Comparison of ENCODE assay signal across 15 cellular contexts in genomic region chr5:10736808-10737207, GRCh38. TPM values are rescaled to one million over a fixed set of nuclear protein-coding genes. Genes with fewer than 3 reads are reported as not detected.
A peak's percentile ranks its signal among the peaks of the same experiment; 100 is the strongest.
DNase-seq lines count a peak whose midpoint lies in the region; ATAC-seq and TF ChIP-seq lines count a peak whose summit lies in the region.
"Had no signal": no experiment of that assay in that cellular context is flagged by ENCODE, and none has a peak within 500 bp of the region (broad histone marks: within the 10 kb centered on the region; RNA-seq: fewer than 3 reads in every experiment).

No MANE protein-coding gene starts in this region.

- H3K27me3 Mint-ChIP-seq in activated B cell treated with CpG ODN at 0.5 μM for 24 hours (no peaks in the 10 kb centered on the region), naive B cell (no peaks in the 10 kb centered on the region)

- TF ChIP-seq CTCF in heart right ventricle (IDR thresholded peaks at IDR 0.05) (no peak), activated B cell treated with CpG ODN at 0.5 μM for 24 hours (IDR thresholded peaks at IDR 0.05) (no peak), stomach (IDR thresholded peaks at IDR 0.05) (no peak)

- 80 to 82% methylated on average over 5 of the region's 5 CpGs for WGBS in heart right ventricle, 2 donors
- WGBS in stomach, 5 donors: 59 to 83% (median 66%) methylated on average over 5 of the region's 5 CpGs

- peaks cover 0 to 43% (median 17%) of the 10 kb centered on the region in 9 donors for H3K36me3 ChIP-seq in heart right ventricle
- peaks cover 0 to 24% (median 21%) of the 10 kb centered on the region in 4 donors for H3K36me3 ChIP-seq in stomach

- H3K27me3 ChIP-seq in heart right ventricle (no peaks in the 10 kb centered on the region), stomach (no peaks in the 10 kb centered on the region)

- POLR2A ChIA-PET in activated B cell treated with CpG ODN at 0.5 μM for 24 hours (lab: Charles Lee): interaction anchor here (1.1 to 1.7 kb wide), 3 partner anchors 12 to 101 kb away, joined by 3 to 6 read pairs (median 3); partner anchors contain the start of gene DAP

- DNase-seq in heart right ventricle (no peak), cardiac septum (ENCODE audit: low spot score) (no peak), activated B cell treated with CpG ODN at 0.5 μM for 24 hours (no peak), naive B cell (no peak), stomach (no peak), KG1 (lab: John Stamatoyannopoulos, UW) (no peak)
- DNase-seq: GF-D8, Kasumi-1, MM.1S, NCI-H1092 treated with DMSO at 0.1 percent for 48 hours, NCI-H2107, NCI-H2227 treated with DMSO at 0.1 percent for 48 hours, SIG-M5 had no signal

- H3K27ac ChIP-seq in heart right ventricle: no peak overlapping the region
- H3K27ac ChIP-seq in stomach: peak overlapping the region in 2 of 5 donors; percentile 25 to 34

- H3K4me1 ChIP-seq in heart right ventricle: peaks cover 0 to 24% (median 11%) of the 10 kb centered on the region in 9 donors
- peaks cover 38 to 65% (median 47%) of the 10 kb centered on the region in 4 donors for H3K4me1 ChIP-seq in stomach

- CTCF ChIA-PET in activated B cell treated with CpG ODN at 0.5 μM for 24 hours (lab: Charles Lee): interaction anchor here (1.2 kb wide), 2 partner anchors 35 to 41 kb away, joined by 3 to 4 read pairs; no protein-coding TSS in a partner anchor

- H3K9me3 ChIP-seq in heart right ventricle (peaks cover 0 to 27% (median 8%) of the 10 kb centered on the region in 11 donors), stomach (no peaks in the 10 kb centered on the region)

- H3K4me1 Mint-ChIP-seq in activated B cell treated with CpG ODN at 0.5 μM for 24 hours: peaks cover 46% of the 10 kb centered on the region
- H3K4me1 Mint-ChIP-seq in naive B cell: peaks cover 42 to 53% (median 47%) of the 10 kb centered on the region in 3 donors

- H3K36me3 Mint-ChIP-seq in activated B cell treated with CpG ODN at 0.5 μM for 24 hours (ENCODE audit: low read depth): peaks cover 49% of the 10 kb centered on the region
- peaks cover 39% of the 10 kb centered on the region in 2 donors for H3K36me3 Mint-ChIP-seq in naive B cell

- peak in 6 of 8 donors; percentile 18 to 50 (median 36) for ATAC-seq in heart right ventricle
- no peak for ATAC-seq in activated B cell treated with CpG ODN at 0.5 μM for 24 hours (ENCODE audit: low read depth)
- ATAC-seq in naive B cell (ENCODE audit: low read depth in 2 of 2): no peak
- no peak for ATAC-seq in GM21723 (IDR thresholded peaks at IDR 0.05; ENCODE audit: unreplicated experiment)
- ATAC-seq in HG03469 (IDR thresholded peaks at IDR 0.05; ENCODE audit: unreplicated experiment): no peak

- intact Hi-C loops in heart right ventricle (cut with DNase I) (no loop called here), cardiac septum (cut with DNase I) (no loop called here), activated B cell treated with CpG ODN at 0.5 μM for 24 hours (cut with micrococcal nuclease) (loop anchor here (2.0 to 10.0 kb wide), 3 partner anchors 36 to 175 kb away; partner anchors contain the start of gene ANKRD33B), stomach (cut with DNase I; ENCODE audit: low total_unique reads) (no loop called here)

- no peak for TF ChIP-seq POLR2A in stomach (IDR thresholded peaks at IDR 0.05)

- peaks cover 6% of the 10 kb centered on the region for H3K9me3 Mint-ChIP-seq in activated B cell treated with CpG ODN at 0.5 μM for 24 hours
- peaks cover 0 to 13% (median 4%) of the 10 kb centered on the region in 7 donors for H3K9me3 Mint-ChIP-seq in naive B cell

- H3K27ac Mint-ChIP-seq in activated B cell treated with CpG ODN at 0.5 μM for 24 hours (peak overlapping the region; percentile 54), naive B cell (peak overlapping the region in 5 of 6 donors; percentile 68 to 95 (median 90))

- H3K4me3 Mint-ChIP-seq in activated B cell treated with CpG ODN at 0.5 μM for 24 hours (no peak overlapping the region), naive B cell (peak overlapping the region in 2 of 8 donors; percentile 39 to 44)

- no peak for TF ChIP-seq EP300 in stomach (IDR thresholded peaks at IDR 0.05)

- no peak overlapping the region for H3K4me3 ChIP-seq in heart right ventricle
- no peak overlapping the region for H3K4me3 ChIP-seq in stomach

RNA-seq across cellular contexts. Expression of gene DAP, which starts 24.2 kb away (rescaled TPM):
- total RNA-seq in heart right ventricle: 10 to 100 TPM; 20.6 to 52.5 (median 28.0) TPM
- 10 to 100 TPM; 14.2 to 47.8 TPM for polyA plus RNA-seq in heart right ventricle
- total RNA-seq in cardiac septum: 56.2 TPM
- total RNA-seq in activated B cell treated with CpG ODN at 0.5 μM for 24 hours: 50.5 and 51.3 TPM in 2 replicates
- 10 to 100 TPM; 48.6 to 90.4 (median 62.8) TPM for polyA plus RNA-seq in naive B cell (ENCODE audit: low read depth in 6 of 6)
- total RNA-seq in stomach: 100 to 1,000 TPM in 2 of 5 donors, 10 to 100 TPM in 2, 1 to 10 TPM in 1; 9.3 to 184 (median 66.9) TPM
- 100 to 1,000 TPM in 2 of 3 donors, 10 to 100 TPM in 1; 52.6 to 161 (median 150) TPM for polyA plus RNA-seq in stomach

Comparison
In these comparisons a context has a peak if more than half of its experiments do, and no peak if none do; other contexts are left out.
1. ATAC-seq: peak in heart right ventricle (6 of 8); none in activated B cell treated with CpG ODN at 0.5 μM for 24 hours (single experiment), naive B cell (0 of 2), GM21723 (single experiment) and HG03469 (single experiment).